Comparison of ENCODE assay signal across 8 cellular contexts in genomic region chr11:4072668-4073285, GRCh38. TPM values are rescaled to one million over a fixed set of nuclear protein-coding genes. Genes with fewer than 3 reads are reported as not detected.
DNase-seq lines count a peak whose midpoint lies in the region; ATAC-seq, FAIRE-seq and TF ChIP-seq lines count a peak whose summit lies in the region.

No MANE protein-coding gene starts in this region.

- no peak overlapping the region for H3K27ac ChIP-seq in keratinocyte (ENCODE audit: control insufficient read depth, insufficient read depth, low read length)

- no TSS peak for BruUV-seq in Caco-2 (replicated peaks; lab: Mats Ljungman, UMichigan)

- H3K4me2 ChIP-seq in keratinocyte (ENCODE audit: control insufficient read depth, extremely low read depth, insufficient read depth, low read depth, low read length), result no peak overlapping the region

- no peaks in the 10 kb centered on the region for H3K79me2 ChIP-seq in keratinocyte (ENCODE audit: control insufficient read depth, insufficient read depth, low read length)

- FAIRE-seq in keratinocyte (lab: Jason Lieb, UNC), result peak; percentile 92

- H4K20me1 ChIP-seq in keratinocyte (ENCODE audit: control insufficient read depth, extremely low read depth, insufficient read depth, low read length), result no peaks in the 10 kb centered on the region

- DNase-seq in Caco-2 (peak; percentile 63 to 76), NCI-H1694 treated with DMSO at 0.1 percent for 48 hours (lab: John Stamatoyannopoulos, UW) (peak; percentile 74), T follicular helper cell (ENCODE audit: low read depth) (peak; percentile 42), keratinocyte (ENCODE audit: low read depth, low spot score) (no peak)
- peak; percentile 70 for DNase-seq in central memory CD4-positive, alpha-beta T cell
- no peak for DNase-seq in stimulated activated effector memory CD8-positive, alpha-beta T cell treated with anti-CD3 and anti-CD28 coated beads, Interleukin-12 subunit alpha, Interleukin-12 subunit beta, amount 100 ng/mL, for 72 hours (ENCODE audit: low spot score in 2 of 2)

- dilution Hi-C loops in keratinocyte (cut with MboI; ENCODE audit: extremely low pct_ligation_motif_present, low sequenced_read_pairs), result loop anchor here (25.0 kb wide), 2 partner anchors 110 to 210 kb away; partner anchors contain the start of gene STIM1

- intact Hi-C loops in Caco-2 (cut with micrococcal nuclease; ENCODE audit: unreplicated experiment), result loop anchor here (1.0 to 10.0 kb wide), 7 partner anchors 54 to 264 kb away; partner anchors contain the start of gene PGAP2

- no peak overlapping the region for H3K4me3 Mint-ChIP-seq in Caco-2 (ENCODE audit: unreplicated experiment)
- no peak overlapping the region for H3K4me3 Mint-ChIP-seq in stimulated activated effector memory CD8-positive, alpha-beta T cell treated with anti-CD3 and anti-CD28 coated beads, Interleukin-12 subunit alpha, Interleukin-12 subunit beta, amount 100 ng/mL, for 72 hours

- H3K36me3 Mint-ChIP-seq in Caco-2 (ENCODE audit: insufficient read depth, unreplicated experiment), result peaks cover 6% of the 10 kb centered on the region
- H3K36me3 Mint-ChIP-seq in stimulated activated effector memory CD8-positive, alpha-beta T cell treated with anti-CD3 and anti-CD28 coated beads, Interleukin-12 subunit alpha, Interleukin-12 subunit beta, amount 100 ng/mL, for 72 hours, result peaks cover 32% of the 10 kb centered on the region

- H3K4me3 ChIP-seq in Caco-2 (ENCODE audit: low read depth, low read length), result no peak overlapping the region
- H3K4me3 ChIP-seq in keratinocyte (ENCODE audit: control insufficient read depth in 2 of 3, extremely low read depth in 1 of 3, insufficient read depth in 2 of 3, low read depth in 1 of 3, low read length in 3 of 3), result no peak overlapping the region

- no peak overlapping the region for H2AFZ ChIP-seq in keratinocyte (ENCODE audit: control insufficient read depth, low read length)

- no peak overlapping the region for H3K9ac ChIP-seq in keratinocyte (ENCODE audit: control insufficient read depth, extremely low read depth, insufficient read depth, low read length)

- no peaks in the 10 kb centered on the region for H3K4me1 ChIP-seq in Caco-2
- H3K4me1 ChIP-seq in keratinocyte (ENCODE audit: control insufficient read depth, extremely low read depth, insufficient read depth, low read length), result peaks cover 13% of the 10 kb centered on the region

- no peaks in the 10 kb centered on the region for H3K36me3 ChIP-seq in Caco-2 (ENCODE audit: control insufficient read depth, insufficient read depth, low read length)
- H3K36me3 ChIP-seq in keratinocyte (ENCODE audit: control insufficient read depth in 2 of 2, extremely low read depth in 1 of 2, insufficient read depth in 2 of 2, low read length in 2 of 2), result peaks cover 0 to 5% of the 10 kb centered on the region in 2 experiments

- no peaks in the 10 kb centered on the region for H3K9me1 ChIP-seq in keratinocyte (ENCODE audit: control insufficient read depth, extremely low read depth, insufficient read depth, low read length)

- H3K27ac Mint-ChIP-seq in Caco-2 (ENCODE audit: unreplicated experiment), result no peak overlapping the region
- H3K27ac Mint-ChIP-seq in stimulated activated effector memory CD8-positive, alpha-beta T cell treated with anti-CD3 and anti-CD28 coated beads, Interleukin-12 subunit alpha, Interleukin-12 subunit beta, amount 100 ng/mL, for 72 hours, result peak overlapping the region; percentile 58

- H3K4me1 Mint-ChIP-seq in Caco-2 (ENCODE audit: low read depth, unreplicated experiment), result no peaks in the 10 kb centered on the region
- H3K4me1 Mint-ChIP-seq in stimulated activated effector memory CD8-positive, alpha-beta T cell treated with anti-CD3 and anti-CD28 coated beads, Interleukin-12 subunit alpha, Interleukin-12 subunit beta, amount 100 ng/mL, for 72 hours, result peaks cover 38% of the 10 kb centered on the region

- CTCF ChIA-PET in Caco-2 (lab: Charles Lee), result interaction anchor here (0.6 to 4.1 kb wide), 15 partner anchors 18 to 266 kb away, joined by 3 to 81 read pairs (median 4); partner anchors contain the start of genes PGAP2, RHOG and STIM1

- no peaks in the 10 kb centered on the region for H3K9me3 ChIP-seq in Caco-2
- H3K9me3 ChIP-seq in keratinocyte (ENCODE audit: control insufficient read depth, low read depth, low read length), result no peaks in the 10 kb centered on the region

- ATAC-seq in GM21576 (IDR thresholded peaks at IDR 0.05; ENCODE audit: unreplicated experiment) (peak; percentile 62), HG03457 (IDR thresholded peaks at IDR 0.05; ENCODE audit: unreplicated experiment) (no peak)
- ATAC-seq in stimulated activated effector memory CD8-positive, alpha-beta T cell treated with anti-CD3 and anti-CD28 coated beads, Interleukin-12 subunit alpha, Interleukin-12 subunit beta, amount 100 ng/mL, for 72 hours, result peak; percentile 79

- H3K9me3 Mint-ChIP-seq in Caco-2 (ENCODE audit: unreplicated experiment), result no peaks in the 10 kb centered on the region
- H3K9me3 Mint-ChIP-seq in stimulated activated effector memory CD8-positive, alpha-beta T cell treated with anti-CD3 and anti-CD28 coated beads, Interleukin-12 subunit alpha, Interleukin-12 subunit beta, amount 100 ng/mL, for 72 hours, result no peaks in the 10 kb centered on the region

- POLR2A ChIA-PET in Caco-2 (lab: Charles Lee), result interaction anchor here (0.6 to 1.5 kb wide), 3 partner anchors 162 to 231 kb away, joined by 4 read pairs; partner anchors contain the start of gene STIM1

- H3K27me3 Mint-ChIP-seq in Caco-2 (ENCODE audit: insufficient read depth, unreplicated experiment), result no peaks in the 10 kb centered on the region

- H3K27me3 ChIP-seq in Caco-2 (replicated peaks; ENCODE audit: control insufficient read depth, insufficient read depth, low read length) (no peaks in the 10 kb centered on the region), keratinocyte (ENCODE audit: control insufficient read depth, extremely low read depth, insufficient read depth, low read length) (no peaks in the 10 kb centered on the region)

- TF ChIP-seq CTCF in Caco-2 (IDR thresholded peaks at IDR 0.05; ENCODE audit: insufficient read depth in 1 of 2, low read depth in 1 of 2, low read length in 1 of 2, severe bottlenecking in 1 of 2, unreplicated experiment in 1 of 2) (peak; percentile 69 to 92), keratinocyte (optimal IDR thresholded peaks at IDR 0.05 in 1 of 3, IDR thresholded peaks at IDR 0.05 in 1 of 3, conservative IDR thresholded peaks at IDR 0.05 in 1 of 3; ENCODE audit: extremely low read depth in 1 of 3, insufficient read depth in 2 of 3, low read length in 3 of 3) (peak; percentile 76 to 90 (median 82))

RNA-seq across cellular contexts. Expression of gene RRM1, which starts 21.8 kb away (rescaled TPM):
- 136 and 152 TPM in 2 replicates for total RNA-seq in Caco-2 (2022)
- polyA plus RNA-seq in keratinocyte, result 30.6 to 65.6 TPM (median 60.2 TPM) in 3 replicates
- 20.6 TPM for polyA plus RNA-seq in keratinocyte (2011; ENCODE audit: low read depth)
- polyA plus RNA-seq in keratinocyte (2011; cell fraction: cytosol; rRNA removed), result 20.8 and 35.0 TPM in 2 replicates
- 28.9 and 31.0 TPM in 2 replicates for polyA plus RNA-seq in keratinocyte (2011; cell fraction: nucleus; rRNA removed)
- 33.6 and 45.3 TPM in 2 replicates for polyA plus RNA-seq in keratinocyte (2012; ENCODE audit: low replicate concordance)
- polyA minus RNA-seq in keratinocyte, result 48.1 to 105 TPM (median 66.1 TPM) in 3 replicates
- 39.5 TPM for polyA minus RNA-seq in keratinocyte (2011; cell fraction: cytosol; rRNA and poly(A)+ RNA removed)
- polyA minus RNA-seq in keratinocyte (2011; cell fraction: nucleus; rRNA and poly(A)+ RNA removed), result 14.6 and 40.6 TPM in 2 replicates

Comparison
In these comparisons a context has a peak if more than half of its experiments do, and no peak if none do; other contexts are left out.
1. DNase-seq: peak in Caco-2 (2 of 2), NCI-H1694 treated with DMSO at 0.1 percent for 48 hours (single experiment), T follicular helper cell (single experiment) and central memory CD4-positive, alpha-beta T cell (single experiment); none in keratinocyte (single experiment) and stimulated activated effector memory CD8-positive, alpha-beta T cell treated with anti-CD3 and anti-CD28 coated beads, Interleukin-12 subunit alpha, Interleukin-12 subunit beta, amount 100 ng/mL, for 72 hours (0 of 2).